8 cellular contexts compared by ENCODE assay signal in the genomic region with DNA sequence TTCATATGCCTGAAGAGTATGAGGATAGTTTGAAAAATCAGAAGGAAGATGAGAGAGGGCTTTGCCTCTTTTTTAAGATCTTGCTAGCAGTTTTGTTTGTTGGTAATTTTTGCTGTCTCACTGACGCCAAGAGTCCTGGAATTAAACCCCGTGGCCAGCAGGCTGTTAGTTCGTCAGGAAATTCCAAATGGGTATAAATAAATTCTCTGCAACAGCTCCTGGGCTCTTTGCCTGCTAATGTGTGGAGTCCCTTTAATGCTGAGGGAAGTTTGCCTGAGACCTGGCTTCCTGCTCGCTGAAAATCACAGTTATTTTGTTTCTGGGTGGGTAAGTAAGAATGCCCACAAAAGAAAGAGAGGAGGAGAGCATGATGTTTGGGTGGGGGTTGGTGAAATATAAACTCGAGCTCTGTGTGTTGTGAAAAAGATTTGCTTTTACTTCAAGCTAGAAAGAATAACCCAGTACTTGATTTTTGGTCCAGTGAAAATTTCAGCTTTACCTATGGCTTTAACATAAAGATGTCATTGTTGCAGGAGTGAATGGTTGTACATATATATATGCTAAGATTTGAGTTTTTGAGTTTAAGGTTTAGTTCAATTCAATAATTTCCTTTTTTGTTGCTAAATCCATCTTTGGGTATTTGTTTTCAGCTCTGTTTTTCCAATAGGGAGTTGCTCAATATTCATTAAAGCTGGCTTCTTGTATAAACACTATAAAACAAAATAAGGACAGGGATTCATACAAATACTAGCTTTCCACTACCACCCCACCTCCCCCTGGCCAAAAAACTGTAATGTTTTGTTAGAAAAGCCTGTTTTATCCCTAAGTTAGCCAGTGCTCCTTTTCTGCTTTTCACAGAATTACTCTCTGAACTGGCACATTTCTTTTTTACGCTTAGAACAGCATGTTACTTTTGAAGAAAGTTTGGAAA.
A peak's percentile ranks its signal among the peaks of the same experiment; 100 is the strongest.
DNase-seq lines count a peak whose midpoint lies in the region; ATAC-seq, FAIRE-seq and TF ChIP-seq lines count a peak whose summit lies in the region.

No MANE protein-coding gene starts in this region.

- H3K27ac ChIP-seq in Peyer's patch = peak overlapping the region; percentile 50 to 81 (median 66)
- peak overlapping the region; percentile 86 for H3K27ac ChIP-seq in endothelial cell of umbilical vein (ENCODE audit: insufficient read depth, low read depth, low read length)
- H3K27ac ChIP-seq in mucosa of rectum (ENCODE audit: low read depth in 2 of 2, low read length in 2 of 2) = peak overlapping the region; percentile 77 to 78
- peak overlapping the region; percentile 53 to 78 (median 68) for H3K27ac ChIP-seq in upper lobe of left lung

- TF ChIP-seq POLR2A in Peyer's patch (IDR thresholded peaks at IDR 0.05) = no peak
- peak; percentile 72 for TF ChIP-seq POLR2A in endothelial cell of umbilical vein (IDR thresholded peaks at IDR 0.05; ENCODE audit: low read depth, low read length)
- TF ChIP-seq POLR2A in upper lobe of left lung (IDR thresholded peaks at IDR 0.05) = no peak

- H3K36me3 ChIP-seq in Peyer's patch (no peaks in the 10 kb centered on the region), endothelial cell of umbilical vein (ENCODE audit: control insufficient read depth in 2 of 2, extremely low read depth in 1 of 2, insufficient read depth in 2 of 2, low read length in 2 of 2) (no peaks in the 10 kb centered on the region), mucosa of rectum (ENCODE audit: control insufficient read depth in 2 of 2, insufficient read depth in 2 of 2, low read length in 2 of 2) (no peaks in the 10 kb centered on the region), upper lobe of left lung (no peaks in the 10 kb centered on the region)

- POLR2A ChIA-PET in endothelial cell of umbilical vein (lab: Charles Lee) = interaction anchor here (1.0 to 3.3 kb wide), 4 partner anchors 9 to 62 kb away, joined by 3 to 40 read pairs (median 5); no protein-coding TSS in a partner anchor

- no peak overlapping the region for H2AFZ ChIP-seq in endothelial cell of umbilical vein (ENCODE audit: low read depth, low read length)

- H3K9me3 ChIP-seq in Peyer's patch (no peaks in the 10 kb centered on the region), endothelial cell of umbilical vein (replicated peaks; ENCODE audit: control insufficient read depth, insufficient read depth, low read length) (no peaks in the 10 kb centered on the region), mucosa of rectum (ENCODE audit: control insufficient read depth in 2 of 2, low read length in 2 of 2) (no peaks in the 10 kb centered on the region), upper lobe of left lung (no peaks in the 10 kb centered on the region)

- intact Hi-C loops in endothelial cell of umbilical vein (cut with micrococcal nuclease) = loop anchor here (1.0 to 2.0 kb wide), 3 partner anchors 9 to 63 kb away; no protein-coding TSS in a partner anchor
- intact Hi-C loops in posterior vena cava (cut with DNase I) = no loop called here

- CTCF ChIA-PET in endothelial cell of umbilical vein (lab: Charles Lee) = interaction anchor here (0.7 to 6.7 kb wide), 17 partner anchors 10 to 316 kb away, joined by 3 to 91 read pairs (median 4); no protein-coding TSS in a partner anchor

- TF ChIP-seq CTCF in Peyer's patch (IDR thresholded peaks at IDR 0.05) (no peak), endothelial cell of umbilical vein (IDR thresholded peaks at IDR 0.05; ENCODE audit: extremely low read depth in 1 of 2, insufficient read depth in 1 of 2, low read depth in 1 of 2, low read length in 2 of 2) (no peak), upper lobe of left lung (IDR thresholded peaks at IDR 0.05) (no peak)

- no peak for TF ChIP-seq EP300 in upper lobe of left lung (IDR thresholded peaks at IDR 0.05)

- FAIRE-seq in endothelial cell of umbilical vein (lab: Jason Lieb, UNC) = peak; percentile 90

- H3K4me2 ChIP-seq in endothelial cell of umbilical vein (ENCODE audit: insufficient read depth, low read length) = peak overlapping the region; percentile 92

- no peaks in the 10 kb centered on the region for H3K9me1 ChIP-seq in endothelial cell of umbilical vein (replicated peaks; ENCODE audit: control insufficient read depth, extremely low read depth, insufficient read depth, low read length)

- H3K4me3 ChIP-seq in Peyer's patch = peak overlapping the region in 2 of 4 donors; percentile 9 to 11
- peak overlapping the region in 2 of 3 experiments; percentile 18 to 67 for H3K4me3 ChIP-seq in endothelial cell of umbilical vein (replicated peaks in 1 of 3; ENCODE audit: insufficient read depth in 1 of 3, low read depth in 1 of 3, low read length in 3 of 3)
- H3K4me3 ChIP-seq in mucosa of rectum (ENCODE audit: low read length in 2 of 2) = peak overlapping the region in 1 of 2 donors; percentile 53
- H3K4me3 ChIP-seq in upper lobe of left lung = peak overlapping the region in 1 of 4 donors; percentile 4

- H3K4me1 ChIP-seq in Peyer's patch (peaks cover 0 to 19% (median 0%) of the 10 kb centered on the region in 4 donors), endothelial cell of umbilical vein (ENCODE audit: control insufficient read depth, extremely low read depth, insufficient read depth, low read length) (peaks cover 67% of the 10 kb centered on the region), mucosa of rectum (ENCODE audit: control insufficient read depth in 2 of 2, insufficient read depth in 2 of 2, low read length in 2 of 2) (peaks cover 9 to 11% of the 10 kb centered on the region in 2 donors), upper lobe of left lung (peaks cover 15 to 34% (median 30%) of the 10 kb centered on the region in 4 donors)

- WGBS in upper lobe of left lung, 2 donors = 35 to 37% methylated on average over 6 of the region's 6 CpGs

- peak in 1 of 2 donors; percentile 50 for ATAC-seq in upper lobe of left lung (ENCODE audit: low FRiP score in 2 of 2)

- BruUV-seq in endothelial cell of umbilical vein (replicated peaks; lab: Mats Ljungman, UMichigan) = no TSS peak

- no peaks in the 10 kb centered on the region for H4K20me1 ChIP-seq in endothelial cell of umbilical vein (replicated peaks; ENCODE audit: control insufficient read depth, extremely low read depth, insufficient read depth, low read length)

- peak overlapping the region; percentile 95 for H3K9ac ChIP-seq in endothelial cell of umbilical vein (replicated peaks; ENCODE audit: extremely low read depth, insufficient read depth, low read length)
- no peak overlapping the region for H3K9ac ChIP-seq in mucosa of rectum (ENCODE audit: low read depth in 1 of 2, low read length in 2 of 2)

- no peaks in the 10 kb centered on the region for H3K27me3 ChIP-seq in Peyer's patch
- H3K27me3 ChIP-seq in endothelial cell of umbilical vein (ENCODE audit: control insufficient read depth in 2 of 2, insufficient read depth in 2 of 2, low read length in 2 of 2) = no peaks in the 10 kb centered on the region
- H3K27me3 ChIP-seq in mucosa of rectum (ENCODE audit: control insufficient read depth in 2 of 2, insufficient read depth in 2 of 2, low read length in 2 of 2) = no peaks in the 10 kb centered on the region
- no peaks in the 10 kb centered on the region for H3K27me3 ChIP-seq in upper lobe of left lung

- dilution Hi-C loops in endothelial cell of umbilical vein (cut with MboI; ENCODE audit: extremely low pct_ligation_motif_present, low sequenced_read_pairs) = no loop called here

- peaks cover 27% of the 10 kb centered on the region for H3K79me2 ChIP-seq in endothelial cell of umbilical vein (ENCODE audit: control insufficient read depth, insufficient read depth, low read length)

- DNase-seq in Peyer's patch (peak in 1 of 3 donors; percentile 56), endothelial cell of umbilical vein (ENCODE audit: low read depth, low spot score) (peak; percentile 92), upper lobe of left lung (no peak), posterior vena cava (ENCODE audit: low spot score) (no peak), COLO829 (ENCODE audit: low spot score) (no peak), SK-N-DZ (ENCODE audit: low spot score) (no peak), DMS79 treated with DMSO at 0.1 percent for 48 hours (lab: John Stamatoyannopoulos, UW) (no peak)

TF ChIP-seq in endothelial cell of umbilical vein, 7 proteins besides CTCF, POLR2A, EP300 and RAD21:
- no peak for TF ChIP-seq JUN (IDR thresholded peaks at IDR 0.05; ENCODE audit: borderline replicate concordance, insufficient read depth, insufficient read length, low read depth)
- TF ChIP-seq POLR2AphosphoS5 (IDR thresholded peaks at IDR 0.05; ENCODE audit: insufficient read depth, low read depth, low read length) = peak; percentile 78
- no peak for TF ChIP-seq FOS (IDR thresholded peaks at IDR 0.05; ENCODE audit: borderline replicate concordance, insufficient read depth, low read length)
- TF ChIP-seq MYC (IDR thresholded peaks at IDR 0.05; ENCODE audit: low read depth, low read length) = no peak
- no peak for TF ChIP-seq EZH2 (IDR thresholded peaks at IDR 0.05; ENCODE audit: borderline replicate concordance, low read depth, low read length, severe bottlenecking)
TF ChIP-seq in endothelial cell of umbilical vein: peak in this region for 1.
